8 cellular contexts compared by ENCODE assay signal in the genomic region with DNA sequence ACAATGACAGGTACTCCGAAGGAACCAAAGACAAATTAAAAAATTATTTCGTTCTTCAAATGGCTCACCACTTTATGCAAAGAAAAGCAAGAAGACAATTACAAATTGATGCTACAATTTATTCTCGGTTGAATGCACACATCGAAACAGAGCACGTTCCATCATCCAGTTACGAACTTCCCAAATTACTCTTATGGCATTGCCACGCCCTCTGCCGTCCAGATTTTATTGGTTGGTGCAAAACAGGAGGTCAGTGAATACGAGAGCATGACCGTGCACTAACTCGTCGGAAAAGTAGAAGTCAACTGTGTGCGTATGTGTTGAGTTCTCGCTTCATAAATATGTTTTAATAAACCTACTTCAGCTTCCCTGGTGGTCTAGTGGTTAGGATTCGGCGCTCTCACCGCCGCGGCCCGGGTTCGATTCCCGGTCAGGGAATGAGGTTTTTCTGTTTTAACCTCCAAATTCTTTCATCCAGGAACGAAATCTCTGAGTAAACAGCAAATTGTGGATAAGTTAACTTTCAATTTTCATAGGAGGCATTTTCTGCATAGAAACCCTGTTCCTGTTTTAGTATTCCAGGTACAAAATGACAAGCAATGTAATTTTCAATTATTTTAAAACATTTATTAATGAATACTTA. TPM values are rescaled to one million over a fixed set of nuclear protein-coding genes. Genes with fewer than 3 reads are reported as not detected.
DNase-seq lines count a peak whose midpoint lies in the region; ATAC-seq and TF ChIP-seq lines count a peak whose summit lies in the region.

No MANE protein-coding gene starts in this region.

- ATAC-seq in HG02798 (IDR thresholded peaks at IDR 0.05; ENCODE audit: poor library complexity, unreplicated experiment) (peak; percentile 63), gastrocnemius medialis (peak; percentile 80 to 84)

- intact Hi-C loops in gastrocnemius medialis (cut with DNase I; ENCODE audit: low total_unique reads) = loop anchor here (1.0 to 10.0 kb wide), 5 partner anchors 39 to 1510 kb away; a partner anchor contains a TSS

- no peak for TF ChIP-seq POLR2A in gastrocnemius medialis (IDR thresholded peaks at IDR 0.05)

- peak overlapping the region; percentile 89 to 94 (median 90) for H3K4me3 Mint-ChIP-seq in brain

- peaks cover 57% of the 10 kb centered on the region for H3K4me1 Mint-ChIP-seq in brain

- in situ Hi-C loops in gastrocnemius medialis (cut with MboI; ENCODE audit: low sequenced_read_pairs in 4 of 4) = loop anchor here in 1 of 4 donors (10.0 kb wide), 1 partner anchor 47 kb away; no protein-coding TSS in a partner anchor

- H3K4me3 ChIP-seq in iPS-15b (ENCODE audit: low read depth, low read length) (peak overlapping the region; percentile 93), gastrocnemius medialis (peak overlapping the region; percentile 60 to 70 (median 62))

- peaks cover 0 to 13% (median 7%) of the 10 kb centered on the region in 5 experiments for H3K9me3 Mint-ChIP-seq in brain

- no peak overlapping the region for H3K9ac ChIP-seq in iPS-15b (ENCODE audit: low read depth, low read length)

- peak overlapping the region; percentile 78 to 97 (median 93) for H3K27ac Mint-ChIP-seq in brain

- H3K36me3 ChIP-seq in iPS-15b (ENCODE audit: control insufficient read depth, insufficient read depth, low read length) (no peaks in the 10 kb centered on the region), gastrocnemius medialis (no peaks in the 10 kb centered on the region)

- DNase-seq in ELR (ENCODE audit: low read depth) = peak; percentile 90
- peak; percentile 93 for DNase-seq in NCI-H2029 treated with DMSO at 0.1 percent for 48 hours (lab: John Stamatoyannopoulos, UW)
- DNase-seq in UCSD-AML1 (lab: John Stamatoyannopoulos, UW; ENCODE audit: unreplicated experiment) = peak; percentile 84
- peak; percentile 44 to 74 for DNase-seq in gastrocnemius medialis
- DNase-seq in GM19240 (ENCODE audit: insufficient read length, low spot score) = no peak

- H3K9me3 ChIP-seq in iPS-15b (ENCODE audit: control insufficient read depth, insufficient read depth, low read length) = no peaks in the 10 kb centered on the region
- no peaks in the 10 kb centered on the region for H3K9me3 ChIP-seq in gastrocnemius medialis

- no peaks in the 10 kb centered on the region for H3K36me3 Mint-ChIP-seq in brain

- no peak for TF ChIP-seq CTCF in brain (conservative IDR thresholded peaks at IDR 0.05)
- no peak for TF ChIP-seq CTCF in gastrocnemius medialis (IDR thresholded peaks at IDR 0.05 in 4 of 5, conservative IDR thresholded peaks at IDR 0.05 in 1 of 5)

- H3K27me3 ChIP-seq in iPS-15b (ENCODE audit: control insufficient read depth, insufficient read depth, low read length) (peaks cover 11% of the 10 kb centered on the region), gastrocnemius medialis (peaks cover 3 to 10% (median 9%) of the 10 kb centered on the region in 3 donors)

- peaks cover 30% of the 10 kb centered on the region for H3K27me3 Mint-ChIP-seq in brain

- peak overlapping the region; percentile 57 to 77 (median 66) for H3K27ac ChIP-seq in gastrocnemius medialis

- H3K4me1 ChIP-seq in iPS-15b (ENCODE audit: control insufficient read depth, insufficient read depth, low read length) (no peaks in the 10 kb centered on the region), gastrocnemius medialis (peaks cover 0 to 3% of the 10 kb centered on the region in 2 donors)

RNA-seq across cellular contexts. Expression of a gene that starts 23.2 kb away (rescaled TPM):
- polyA plus RNA-seq in brain (ENCODE audit: insufficient read depth, low read depth, low replicate concordance) = not detected
- total RNA-seq in gastrocnemius medialis = under 1 TPM in 1 of 4 donors, not detected in 3; 0.11 TPM

RNA-seq across cellular contexts. Expression of a gene that starts 58.2 kb away (rescaled TPM):
- polyA plus RNA-seq in brain (ENCODE audit: insufficient read depth, low read depth, low replicate concordance) = 54.7 TPM
- total RNA-seq in gastrocnemius medialis = 10 to 100 TPM; 33.6 to 45.1 (median 36.1) TPM
